ENCODE assay signal across 1 cellular context in the genomic region with DNA sequence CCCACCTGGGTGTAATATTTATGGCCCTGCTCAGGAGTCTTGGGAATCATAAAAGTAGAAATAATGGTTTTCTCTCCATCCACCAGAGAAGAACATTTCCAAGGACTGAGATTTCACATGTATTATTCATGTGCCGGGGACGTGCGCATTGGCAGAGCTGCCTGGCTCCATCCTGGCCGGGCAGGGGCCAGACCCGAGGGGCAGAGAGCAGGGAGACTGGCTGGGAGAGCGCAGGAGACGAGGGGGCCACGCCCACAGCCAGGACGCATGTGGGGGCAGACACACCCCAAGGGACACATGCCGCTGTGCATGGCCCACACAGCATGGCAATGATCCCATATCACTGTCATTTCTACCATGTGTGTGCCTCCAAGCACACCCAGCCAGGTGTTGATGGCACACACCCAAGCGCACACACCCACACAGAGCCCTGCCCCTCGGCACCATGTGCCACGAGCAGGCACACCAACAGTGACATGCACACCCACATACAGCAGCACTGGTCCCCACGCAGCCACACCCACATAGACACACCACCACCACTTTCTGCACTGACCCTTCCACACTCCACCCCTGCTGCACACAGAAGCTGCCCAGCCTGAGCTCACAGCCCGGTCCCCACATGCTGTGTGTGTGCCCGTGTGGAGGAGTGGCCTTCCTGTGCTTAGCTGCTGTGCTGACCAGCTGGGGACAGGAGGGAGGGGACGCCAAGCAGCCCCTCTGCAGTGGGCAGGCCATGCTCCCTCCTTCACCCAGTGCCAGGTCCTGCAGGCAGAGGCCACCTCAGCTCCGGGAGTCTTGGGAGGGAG.
A peak's percentile ranks its signal among the peaks of the same experiment; 100 is the strongest.
TF ChIP-seq lines count a peak whose summit lies in the region.

No MANE protein-coding gene starts in this region.

TF ChIP-seq in HEK293, 187 proteins besides CTCF, POLR2A, EP300 and RAD21 (continued from another document):
- TF ChIP-seq ZNF112 (tag by site-specific recombination; IDR thresholded peaks at IDR 0.05) (no peak), ZNF596 (tag by site-specific recombination; IDR thresholded peaks at IDR 0.05) (no peak), ZNF335 (tag by site-specific recombination; conservative IDR thresholded peaks at IDR 0.05) (no peak), GLI4 (tag by site-specific recombination; IDR thresholded peaks at IDR 0.05) (no peak), ZIC2 (tag by site-specific recombination; IDR thresholded peaks at IDR 0.05) (peak; percentile 64), ZNF621 (tag by site-specific recombination; IDR thresholded peaks at IDR 0.05) (peak; percentile 84), ZNF549 (tag by site-specific recombination; IDR thresholded peaks at IDR 0.05) (no peak), FEZF1 (tag by site-specific recombination; IDR thresholded peaks at IDR 0.05) (no peak), ZNF280D (tag by site-specific recombination; IDR thresholded peaks at IDR 0.05) (no peak), ZNF704 (tag by site-specific recombination; IDR thresholded peaks at IDR 0.05) (no peak), SETDB1 (IDR thresholded peaks at IDR 0.05; ENCODE audit: insufficient read length, low read length) (no peak), HIC1 (tag by site-specific recombination; IDR thresholded peaks at IDR 0.05) (no peak; the same call in 1 of the 2 replicates), ZBTB11 (tag by site-specific recombination; conservative IDR thresholded peaks at IDR 0.05; ENCODE audit: low read depth) (no peak), SP2 (tag by site-specific recombination; IDR thresholded peaks at IDR 0.05) (peak; percentile 22; the same call in 1 of the 2 replicates), ZNF658 (tag by site-specific recombination; IDR thresholded peaks at IDR 0.05) (no peak), ZNF146 (tag by site-specific recombination; IDR thresholded peaks at IDR 0.05) (no peak)
